ENCODE assay signal across 8 cellular contexts in genomic region chr2:235669269-235669831, GRCh38.
A peak's percentile ranks its signal among the peaks of the same experiment; 100 is the strongest.
DNase-seq lines count a peak whose midpoint lies in the region; ATAC-seq and TF ChIP-seq lines count a peak whose summit lies in the region.

No MANE protein-coding gene starts in this region.

- H3K27ac Mint-ChIP-seq in activated T-helper 17 cell treated with anti-CD3 and anti-CD28 coated beads, Interleukin-2, amount 50 U/mL, for 72 hours, result no peak overlapping the region
- H3K27ac Mint-ChIP-seq in natural killer cell, result peak overlapping the region in 1 of 2 donors; percentile 38
- no peak overlapping the region for H3K27ac Mint-ChIP-seq in activated T-helper 1 cell treated with anti-CD3 and anti-CD28 coated beads, Interleukin-12 subunit alpha, Interleukin-12 subunit beta, Interleukin-2, Interleukin-4 antibody, amounts not matched to agents 30 ng/mL and 10 ng/mL and 1 ng/mL, durations not matched to agents 14 hours and 24 hours and 36 hours

- H3K4me1 Mint-ChIP-seq in activated T-helper 17 cell treated with anti-CD3 and anti-CD28 coated beads, Interleukin-2, amount 50 U/mL, for 72 hours, result no peaks in the 10 kb centered on the region
- H3K4me1 Mint-ChIP-seq in natural killer cell, result peaks cover 43 to 45% of the 10 kb centered on the region in 2 donors
- no peaks in the 10 kb centered on the region for H3K4me1 Mint-ChIP-seq in activated T-helper 1 cell treated with anti-CD3 and anti-CD28 coated beads, Interleukin-12 subunit alpha, Interleukin-12 subunit beta, Interleukin-2, Interleukin-4 antibody, amounts not matched to agents 30 ng/mL and 10 ng/mL and 1 ng/mL, durations not matched to agents 14 hours and 24 hours and 36 hours (ENCODE audit: low read depth)

- H3K36me3 Mint-ChIP-seq in activated T-helper 17 cell treated with anti-CD3 and anti-CD28 coated beads, Interleukin-2, amount 50 U/mL, for 72 hours (ENCODE audit: low read depth), result no peaks in the 10 kb centered on the region
- no peaks in the 10 kb centered on the region for H3K36me3 Mint-ChIP-seq in natural killer cell
- peaks cover 1% of the 10 kb centered on the region for H3K36me3 Mint-ChIP-seq in activated T-helper 1 cell treated with anti-CD3 and anti-CD28 coated beads, Interleukin-12 subunit alpha, Interleukin-12 subunit beta, Interleukin-2, Interleukin-4 antibody, amounts not matched to agents 30 ng/mL and 10 ng/mL and 1 ng/mL, durations not matched to agents 14 hours and 24 hours and 36 hours (ENCODE audit: low read depth)

- H3K4me3 Mint-ChIP-seq in activated T-helper 17 cell treated with anti-CD3 and anti-CD28 coated beads, Interleukin-2, amount 50 U/mL, for 72 hours, result peak overlapping the region; percentile 51
- peak overlapping the region; percentile 74 for H3K4me3 Mint-ChIP-seq in natural killer cell
- no peak overlapping the region for H3K4me3 Mint-ChIP-seq in activated T-helper 1 cell treated with anti-CD3 and anti-CD28 coated beads, Interleukin-12 subunit alpha, Interleukin-12 subunit beta, Interleukin-2, Interleukin-4 antibody, amounts not matched to agents 30 ng/mL and 10 ng/mL and 1 ng/mL, durations not matched to agents 14 hours and 24 hours and 36 hours

- ATAC-seq in activated T-helper 17 cell treated with anti-CD3 and anti-CD28 coated beads, Interleukin-2, amount 50 U/mL, for 72 hours (replicated peaks), result peak; percentile 61
- ATAC-seq in natural killer cell, result peak; percentile 77 to 86 (median 82)

- no peaks in the 10 kb centered on the region for H3K9me3 ChIP-seq in tibial artery

- TF ChIP-seq CTCF in foreskin fibroblast (IDR thresholded peaks at IDR 0.05; ENCODE audit: low read depth, low read length) (no peak), natural killer cell (IDR thresholded peaks at IDR 0.05) (no peak), tibial artery (IDR thresholded peaks at IDR 0.05) (no peak)

- intact Hi-C loops in natural killer cell (cut with micrococcal nuclease) (no loop called here), tibial artery (cut with DNase I; ENCODE audit: low total_unique reads) (loop anchor here (10.0 kb wide), 1 partner anchor 75 kb away; no protein-coding TSS in a partner anchor)
- intact Hi-C loops in activated T-helper 1 cell treated with anti-CD3 and anti-CD28 coated beads, Interleukin-12 subunit alpha, Interleukin-12 subunit beta, Interleukin-2, Interleukin-4 antibody, amounts not matched to agents 30 ng/mL and 10 ng/mL and 1 ng/mL, durations not matched to agents 14 hours and 24 hours and 36 hours (cut with micrococcal nuclease), result no loop called here

- H3K4me1 ChIP-seq in tibial artery, result peaks cover 0 to 39% (median 27%) of the 10 kb centered on the region in 4 donors

- peak; percentile 36 for DNase-seq in NCI-H1694 treated with DMSO at 0.1 percent for 48 hours (lab: John Stamatoyannopoulos, UW)
- DNase-seq in NCI-H1694 (lab: John Stamatoyannopoulos, UW), result no peak
- peak; percentile 45 to 79 for DNase-seq in NCI-H446 (lab: John Stamatoyannopoulos, UW)
- DNase-seq in foreskin fibroblast, result peak; percentile 67 to 91
- DNase-seq in natural killer cell, result peak; percentile 73
- peak; percentile 45 to 76 for DNase-seq in tibial artery
- DNase-seq in activated T-helper 1 cell treated with anti-CD3 and anti-CD28 coated beads, Interleukin-12 subunit alpha, Interleukin-12 subunit beta, Interleukin-2, Interleukin-4 antibody, amounts not matched to agents 30 ng/mL and 10 ng/mL and 1 ng/mL, durations not matched to agents 14 hours and 24 hours and 36 hours (ENCODE audit: low spot score), result no peak

- no peaks in the 10 kb centered on the region for H3K9me3 Mint-ChIP-seq in activated T-helper 17 cell treated with anti-CD3 and anti-CD28 coated beads, Interleukin-2, amount 50 U/mL, for 72 hours
- no peaks in the 10 kb centered on the region for H3K9me3 Mint-ChIP-seq in natural killer cell
- no peaks in the 10 kb centered on the region for H3K9me3 Mint-ChIP-seq in activated T-helper 1 cell treated with anti-CD3 and anti-CD28 coated beads, Interleukin-12 subunit alpha, Interleukin-12 subunit beta, Interleukin-2, Interleukin-4 antibody, amounts not matched to agents 30 ng/mL and 10 ng/mL and 1 ng/mL, durations not matched to agents 14 hours and 24 hours and 36 hours

- H3K27ac ChIP-seq in tibial artery, result no peak overlapping the region

- no peaks in the 10 kb centered on the region for H3K36me3 ChIP-seq in tibial artery

- peaks cover 37% of the 10 kb centered on the region for H3K27me3 Mint-ChIP-seq in activated T-helper 17 cell treated with anti-CD3 and anti-CD28 coated beads, Interleukin-2, amount 50 U/mL, for 72 hours
- peaks cover 0 to 5% of the 10 kb centered on the region in 2 donors for H3K27me3 Mint-ChIP-seq in natural killer cell (ENCODE audit: low read depth in 2 of 2)
- peaks cover 57% of the 10 kb centered on the region for H3K27me3 Mint-ChIP-seq in activated T-helper 1 cell treated with anti-CD3 and anti-CD28 coated beads, Interleukin-12 subunit alpha, Interleukin-12 subunit beta, Interleukin-2, Interleukin-4 antibody, amounts not matched to agents 30 ng/mL and 10 ng/mL and 1 ng/mL, durations not matched to agents 14 hours and 24 hours and 36 hours (ENCODE audit: insufficient read depth)

- H3K4me3 ChIP-seq in foreskin fibroblast (ENCODE audit: low read depth in 1 of 2, low read length in 2 of 2) (peak overlapping the region; percentile 30 to 47), tibial artery (peak overlapping the region; percentile 59 to 69)

- H3K27me3 ChIP-seq in tibial artery, result no peaks in the 10 kb centered on the region

Comparison
In these comparisons a context has a peak if more than half of its experiments do, and no peak if none do; other contexts are left out.
1. DNase-seq: peak in NCI-H1694 treated with DMSO at 0.1 percent for 48 hours (single experiment), NCI-H446 (2 of 2), foreskin fibroblast (2 of 2), natural killer cell (single experiment) and tibial artery (2 of 2); none in NCI-H1694 (single experiment) and activated T-helper 1 cell treated with anti-CD3 and anti-CD28 coated beads, Interleukin-12 subunit alpha, Interleukin-12 subunit beta, Interleukin-2, Interleukin-4 antibody, amounts not matched to agents 30 ng/mL and 10 ng/mL and 1 ng/mL, durations not matched to agents 14 hours and 24 hours and 36 hours (single experiment).